In the genomic region with DNA sequence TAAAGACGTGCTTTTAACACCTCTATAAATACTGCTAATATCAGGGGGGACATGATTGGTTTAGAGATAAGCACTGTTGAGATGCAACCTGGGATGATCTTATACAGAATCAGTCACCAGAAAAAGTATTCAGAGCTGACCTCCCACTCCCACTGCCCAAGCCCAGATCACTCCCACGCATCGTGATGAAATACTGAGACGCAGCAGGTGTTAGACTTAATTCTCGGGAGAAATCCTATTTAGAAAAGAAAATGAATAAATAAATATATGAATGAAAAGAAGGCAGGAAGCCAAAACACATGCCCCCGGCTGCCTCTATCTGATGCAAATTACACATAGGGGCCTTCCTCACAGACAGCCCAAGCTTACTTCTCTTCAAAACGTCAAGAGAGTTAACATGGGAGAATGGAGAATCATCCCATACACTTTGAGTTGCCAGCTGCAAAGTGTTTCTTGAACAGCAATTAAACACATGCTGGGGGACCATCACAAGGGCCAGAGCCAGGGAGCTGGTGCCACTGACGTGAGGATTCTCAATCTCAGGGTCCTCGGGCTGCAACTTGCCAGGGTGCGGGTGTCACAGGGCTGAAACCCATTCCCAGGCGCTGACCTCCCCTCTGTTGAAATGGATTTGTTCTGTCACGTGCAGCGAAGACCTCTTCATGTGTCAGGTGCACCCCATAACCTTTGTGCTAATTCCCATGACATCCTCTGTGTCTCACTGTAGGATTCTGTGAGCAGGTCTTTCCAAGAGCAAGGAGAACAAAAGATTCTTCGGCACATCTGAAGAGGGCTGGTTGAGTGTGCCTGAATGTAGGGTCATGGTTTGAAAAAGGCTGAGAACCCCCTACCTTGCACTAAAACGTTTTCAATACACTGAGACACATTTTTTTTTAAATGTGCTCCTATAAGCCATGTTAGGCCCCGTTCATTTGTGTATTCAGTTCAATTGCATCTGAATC, we compare ENCODE assay signal across 31 cellular contexts.
DNase-seq lines count a peak whose midpoint lies in the region; ATAC-seq lines count a peak whose summit lies in the region.
"Had no signal": no experiment of that assay in that cellular context is flagged by ENCODE, and none has a peak within 500 bp of the region (broad histone marks: within the 10 kb centered on the region; RNA-seq: fewer than 3 reads in every experiment).

No MANE protein-coding gene starts in this region.

- H4K91ac ChIP-seq in neuronal stem cell (ENCODE audit: low read depth, low read length, poor library complexity) = no peak overlapping the region

- no peak overlapping the region for H3K18ac ChIP-seq in neuronal stem cell (ENCODE audit: low read length)

- no peak overlapping the region for H2BK15ac ChIP-seq in neuronal stem cell (ENCODE audit: low read length)

- H3K4me3 ChIP-seq in neuronal stem cell (ENCODE audit: low read length in 2 of 2) = peak overlapping the region in 1 of 2 donors; percentile 18
- H3K4me3 ChIP-seq: A549, GM12878, PC-9, SJSA1 had no signal

- no peak overlapping the region for H4K8ac ChIP-seq in neuronal stem cell (ENCODE audit: low read depth, low read length)

- H2BK12ac ChIP-seq in neuronal stem cell (ENCODE audit: low read length) = no peak overlapping the region

- peaks cover 0 to 5% of the 10 kb centered on the region in 2 donors for H3K9me3 ChIP-seq in neuronal stem cell (replicated peaks in 1 of 2; ENCODE audit: control insufficient read depth in 2 of 2, insufficient read depth in 1 of 2, low read depth in 1 of 2, low read length in 2 of 2)
- H3K9me3 ChIP-seq: A549, Caco-2, SJSA1 had no signal

- no peaks in the 10 kb centered on the region for H3K79me1 ChIP-seq in neuronal stem cell (ENCODE audit: low read depth, low read length)

- no peak for ATAC-seq in stimulated activated memory B cell treated with anti-CD40 and anti-IgM and Interleukin-4, amounts not matched to agents 10 μg/mL and 1 μg/mL and 100 μg/mL, for 72 hours
- ATAC-seq: A549; CD8-positive, alpha-beta T cell; GM12878; HCT116; Right ventricle myocardium inferior had no signal

- no peak overlapping the region for H3K27ac Mint-ChIP-seq in stimulated activated memory B cell treated with anti-CD40 and anti-IgM and Interleukin-4, amounts not matched to agents 10 μg/mL and 1 μg/mL and 100 μg/mL, for 72 hours
- H3K27ac Mint-ChIP-seq: B cell; CD8-positive, alpha-beta T cell had no signal

- H3K14ac ChIP-seq in neuronal stem cell (ENCODE audit: low read length) = no peak overlapping the region

- H3K9ac ChIP-seq in neuronal stem cell (ENCODE audit: low read depth, low read length, poor library complexity) = no peak overlapping the region

- no peaks in the 10 kb centered on the region for H3K4me1 Mint-ChIP-seq in stimulated activated memory B cell treated with anti-CD40 and anti-IgM and Interleukin-4, amounts not matched to agents 10 μg/mL and 1 μg/mL and 100 μg/mL, for 72 hours
- H3K4me1 Mint-ChIP-seq: B cell had no signal

- H2BK5ac ChIP-seq in neuronal stem cell (ENCODE audit: low read length) = no peak overlapping the region

- no peaks in the 10 kb centered on the region for H3K36me3 Mint-ChIP-seq in stimulated activated memory B cell treated with anti-CD40 and anti-IgM and Interleukin-4, amounts not matched to agents 10 μg/mL and 1 μg/mL and 100 μg/mL, for 72 hours
- H3K36me3 Mint-ChIP-seq: CD8-positive, alpha-beta T cell had no signal

- no peak overlapping the region for H3K4me2 ChIP-seq in neuronal stem cell (ENCODE audit: insufficient read depth, low read length, poor library complexity, severe bottlenecking)
- H3K4me2 ChIP-seq: A549, PC-9 had no signal

- DNase-seq in NCI-H2227 (lab: John Stamatoyannopoulos, UW; ENCODE audit: unreplicated experiment) (peak; percentile 13), ecto neural progenitor cell (ENCODE audit: low spot score) (peak; percentile 46), left kidney (ENCODE audit: low read depth, low spot score) (peak; percentile 72), neuronal stem cell (ENCODE audit: low spot score) (no peak), SIG-M5 (lab: John Stamatoyannopoulos, UW) (no peak), Ammon's horn (ENCODE audit: low spot score) (no peak), NCI-H2171 treated with DMSO at 0.1 percent for 48 hours (lab: John Stamatoyannopoulos, UW) (no peak)
- DNase-seq: Caco-2; CD8-positive, alpha-beta T cell; DMS 273 treated with DMSO at 0.1 percent for 48 hours; DMS79; EL; GDM1; GOT3; KBM-7; MV-4-11; NCI-H1105 treated with DMSO at 0.1 percent for 48 hours; NCI-H146; NCI-H1930; NCI-H524; NCI-H748 treated with DMSO at 0.1 percent for 48 hours; NK-92 treated with Interleukin-12 subunit alpha and Interleukin-12 subunit beta, amount 100 ng/mL, for 24 hours; PC-9 had no signal

- H3K4me3 Mint-ChIP-seq in stimulated activated memory B cell treated with anti-CD40 and anti-IgM and Interleukin-4, amounts not matched to agents 10 μg/mL and 1 μg/mL and 100 μg/mL, for 72 hours = no peak overlapping the region
- H3K4me3 Mint-ChIP-seq: B cell; CD8-positive, alpha-beta T cell had no signal

- H3K27me3 ChIP-seq in neuronal stem cell (ENCODE audit: control insufficient read depth in 3 of 3, insufficient read depth in 3 of 3, low read depth in 1 of 3, low read length in 3 of 3) = no peaks in the 10 kb centered on the region
- H3K27me3 ChIP-seq: SJSA1 had no signal

- H3K9me3 Mint-ChIP-seq in stimulated activated memory B cell treated with anti-CD40 and anti-IgM and Interleukin-4, amounts not matched to agents 10 μg/mL and 1 μg/mL and 100 μg/mL, for 72 hours = peaks cover 3% of the 10 kb centered on the region
- H3K9me3 Mint-ChIP-seq: CD8-positive, alpha-beta T cell had no signal

- peak overlapping the region; percentile 39 for H2AFZ ChIP-seq in neuronal stem cell (ENCODE audit: low read length)
- H2AFZ ChIP-seq: PC-9 had no signal

- no CpG with 5 or more reads among the region's 16 CpGs for WGBS in neuronal stem cell (ENCODE audit: extremely low coverage in 2 of 2, insufficient read length in 2 of 2, insufficient replicate concordance in 1 of 2), 2 donors

- H3K27ac ChIP-seq in neuronal stem cell (replicated peaks; ENCODE audit: low read length) = no peak overlapping the region
- H3K27ac ChIP-seq: A549, C4-2B, PC-9, SJSA1 had no signal

- no peak overlapping the region for H3K23ac ChIP-seq in neuronal stem cell (ENCODE audit: low read depth, low read length, poor library complexity)

- no peak overlapping the region for H3K4ac ChIP-seq in neuronal stem cell (ENCODE audit: low read length)

- peaks cover 5 to 14% of the 10 kb centered on the region in 2 donors for H3K4me1 ChIP-seq in neuronal stem cell (ENCODE audit: control insufficient read depth in 2 of 2, insufficient read depth in 1 of 2, low read depth in 1 of 2, low read length in 2 of 2)
- H3K4me1 ChIP-seq: A549, Caco-2, SJSA1 had no signal

- H3K36me3 ChIP-seq in neuronal stem cell (replicated peaks in 1 of 2; ENCODE audit: control insufficient read depth in 2 of 2, insufficient read depth in 2 of 2, low read length in 2 of 2) = no peaks in the 10 kb centered on the region
- H3K36me3 ChIP-seq: SJSA1 had no signal

- no peak overlapping the region for H2BK120ac ChIP-seq in neuronal stem cell (ENCODE audit: low read depth, low read length)

- H3K27me3 Mint-ChIP-seq in stimulated activated memory B cell treated with anti-CD40 and anti-IgM and Interleukin-4, amounts not matched to agents 10 μg/mL and 1 μg/mL and 100 μg/mL, for 72 hours = no peaks in the 10 kb centered on the region
- H3K27me3 Mint-ChIP-seq: B cell had no signal

- no peak overlapping the region for H2AK5ac ChIP-seq in neuronal stem cell (ENCODE audit: low read depth, low read length)

Comparison
In these comparisons a context has a peak if more than half of its experiments do, and no peak if none do; other contexts are left out.
1. DNase-seq: peak in NCI-H2227 (single experiment), ecto neural progenitor cell (single experiment) and left kidney (single experiment); none in neuronal stem cell (single experiment), SIG-M5 (single experiment), Ammon's horn (single experiment) and NCI-H2171 treated with DMSO at 0.1 percent for 48 hours (single experiment).